ENCODE assay signal across 13 cellular contexts in genomic region chr3:24197809-24198208, GRCh38.
DNase-seq lines count a peak whose midpoint lies in the region; ATAC-seq and TF ChIP-seq lines count a peak whose summit lies in the region.
"Had no signal": no experiment of that assay in that cellular context is flagged by ENCODE, and none has a peak within 500 bp of the region (broad histone marks: within the 10 kb centered on the region; RNA-seq: fewer than 3 reads in every experiment).

No MANE protein-coding gene starts in this region.

- no peak overlapping the region for H4K91ac ChIP-seq in H9 (ENCODE audit: insufficient read length, low read depth, low read length)

- H3K4me1 Mint-ChIP-seq in H9 (peaks cover 0 to 2% of the 10 kb centered on the region in 2 experiments; a peak in 3 of 4 replicates), progenitor cell of endocrine pancreas (ENCODE audit: low read depth) (peaks cover 4% of the 10 kb centered on the region)

- no peak overlapping the region for H3K56ac ChIP-seq in H9 (ENCODE audit: insufficient read length, low read depth, low read length)

- TF ChIP-seq CTCF in H9 (conservative IDR thresholded peaks at IDR 0.05) (peak; percentile 58), foreskin keratinocyte (conservative IDR thresholded peaks at IDR 0.05) (peak; percentile 2), progenitor cell of endocrine pancreas (IDR thresholded peaks at IDR 0.05; ENCODE audit: unreplicated experiment) (peak; percentile 12)

- H2BK20ac ChIP-seq in H9 (ENCODE audit: low read depth, low read length, poor library complexity, severe bottlenecking): no peak overlapping the region

- H3K36me3 Mint-ChIP-seq in H9 (ENCODE audit: insufficient read depth in 1 of 3, low read depth in 3 of 3) (peaks cover 0 to 11% (median 0%) of the 10 kb centered on the region in 3 experiments; a peak in 2 of 7 replicates), progenitor cell of endocrine pancreas (ENCODE audit: insufficient read depth) (peaks cover 2% of the 10 kb centered on the region)
- H3K36me3 Mint-ChIP-seq: CD8-positive, alpha-beta T cell had no signal

- no peaks in the 10 kb centered on the region for H3K79me1 ChIP-seq in H9 (ENCODE audit: insufficient read depth, low read depth, low read length, poor library complexity, severe bottlenecking)

- H3K23me2 ChIP-seq in H9 (ENCODE audit: insufficient read length, low read depth, low read length, poor library complexity, severe bottlenecking): no peaks in the 10 kb centered on the region

- H2AFZ ChIP-seq in H9 (ENCODE audit: low read length): no peak overlapping the region
- H2AFZ ChIP-seq: GM23248 had no signal

- H3K9me3 ChIP-seq in H9 (ENCODE audit: control insufficient read depth, low read depth, low read length): no peaks in the 10 kb centered on the region

- no peaks in the 10 kb centered on the region for H4K20me1 ChIP-seq in H9 (ENCODE audit: control insufficient read depth, insufficient read depth, insufficient read length)

- H3K23ac ChIP-seq in H9 (ENCODE audit: insufficient read length, low read depth, low read length): no peak overlapping the region

- H3K27me3 Mint-ChIP-seq in H9 (ENCODE audit: low read depth) (no peaks in the 10 kb centered on the region), progenitor cell of endocrine pancreas (no peaks in the 10 kb centered on the region)

- H2BK5ac ChIP-seq in H9 (ENCODE audit: insufficient read length, low read length): no peak overlapping the region

- H2BK120ac ChIP-seq in H9 (ENCODE audit: low read depth, low read length, poor library complexity, severe bottlenecking): no peak overlapping the region

- no peak overlapping the region for H4K5ac ChIP-seq in H9 (ENCODE audit: insufficient read length, low read depth, low read length)

- H3K4me3 Mint-ChIP-seq in H9: no peak overlapping the region
- H3K4me3 Mint-ChIP-seq in progenitor cell of endocrine pancreas (ENCODE audit: low read depth): no peak overlapping the region
- H3K4me3 Mint-ChIP-seq: CD8-positive, alpha-beta T cell had no signal

- no peak; the same call in 2 of the 3 replicates for ATAC-seq in SK-N-SH treated with all-trans-retinoic acid at 6 μM for 48 hours
- ATAC-seq in foreskin keratinocyte: no peak
- ATAC-seq in HG02571 (IDR thresholded peaks at IDR 0.05; ENCODE audit: unreplicated experiment): no peak
- ATAC-seq: CD8-positive, alpha-beta T cell had no signal

- no peaks in the 10 kb centered on the region for H3K27me3 ChIP-seq in H9 (ENCODE audit: insufficient read depth, low read length)
- no peaks in the 10 kb centered on the region for H3K27me3 ChIP-seq in foreskin keratinocyte

- H3K4me1 ChIP-seq in H9 (ENCODE audit: insufficient read depth, low read length) (no peaks in the 10 kb centered on the region), foreskin keratinocyte (no peaks in the 10 kb centered on the region)

- H3K9ac ChIP-seq in H9 (ENCODE audit: extremely low read depth, insufficient read length, low read length): no peak overlapping the region
- H3K9ac ChIP-seq: GM23248 had no signal

- no peak overlapping the region for H3K4me2 ChIP-seq in H9 (ENCODE audit: insufficient read depth, insufficient read length, low read length)

- H3K27ac ChIP-seq in H9 (ENCODE audit: insufficient read length, low read depth, low read length): no peak overlapping the region
- H3K27ac ChIP-seq in foreskin keratinocyte: no peak overlapping the region
- H3K27ac ChIP-seq: GM23248 had no signal

- peak; percentile 67 for DNase-seq in H9
- no peak for DNase-seq in foreskin keratinocyte
- DNase-seq in progenitor cell of endocrine pancreas (ENCODE audit: low spot score, unreplicated experiment): no peak
- no peak for DNase-seq in activated CD8-positive, alpha-beta memory T cell treated with anti-CD3 and anti-CD28 coated beads, Interleukin-2, amount 50 U/mL, for 48 hours
- no peak for DNase-seq in erythroblast (lab: John Stamatoyannopoulos, UW)
- DNase-seq: CD8-positive, alpha-beta T cell; GM23248; NCI-H1436; NCI-H2029 treated with DMSO at 0.1 percent for 48 hours; NCI-H526; Right ventricle myocardium superior had no signal

- H4K8ac ChIP-seq in H9 (replicated peaks; ENCODE audit: insufficient read length, low read depth, low read length): no peak overlapping the region

- no peak overlapping the region for H3T11ph ChIP-seq in H9 (ENCODE audit: low read length)

- TF ChIP-seq POLR2A in erythroblast (IDR thresholded peaks at IDR 0.05; ENCODE audit: low read length): no peak

- H2BK15ac ChIP-seq in H9 (ENCODE audit: low read depth, low read length): no peak overlapping the region

- no peak overlapping the region for H3K18ac ChIP-seq in H9 (ENCODE audit: insufficient read length, low read depth, low read length)

- no peak overlapping the region for H3K27ac Mint-ChIP-seq in H9
- H3K27ac Mint-ChIP-seq in progenitor cell of endocrine pancreas: no peak overlapping the region
- H3K27ac Mint-ChIP-seq: CD8-positive, alpha-beta T cell had no signal

- no peak overlapping the region for H2BK12ac ChIP-seq in H9 (ENCODE audit: insufficient read length, low read depth, low read length)

- H3K4ac ChIP-seq in H9 (ENCODE audit: low read depth, low read length): no peak overlapping the region

- H3K14ac ChIP-seq in H9 (ENCODE audit: insufficient read depth, low read length): no peak overlapping the region

- H3K79me2 ChIP-seq in H9 (ENCODE audit: insufficient read depth, low read length): no peaks in the 10 kb centered on the region

- WGBS in H9 (ENCODE audit: extremely low coverage, insufficient read length, low lambda C conversion rate): no CpG with 5 or more reads among the region's 5 CpGs

- H2AK5ac ChIP-seq in H9 (ENCODE audit: insufficient read length, low read length): no peak overlapping the region

- H3K9me3 Mint-ChIP-seq in H9 (peaks cover 8 to 9% of the 10 kb centered on the region in 2 experiments; a peak in 4 of 5 replicates), progenitor cell of endocrine pancreas (ENCODE audit: low read depth) (no peaks in the 10 kb centered on the region)
- H3K9me3 Mint-ChIP-seq: CD8-positive, alpha-beta T cell had no signal

TF ChIP-seq in SK-N-SH treated with all-trans-retinoic acid at 6 μM for 48 hours, 23 proteins besides CTCF, POLR2A, EP300 and RAD21:
- TF ChIP-seq TOX (CRISPR knock-in tag; IDR thresholded peaks at IDR 0.05; ENCODE audit: borderline replicate concordance): no peak
- no peak for TF ChIP-seq PPARA (CRISPR knock-in tag; IDR thresholded peaks at IDR 0.05; ENCODE audit: borderline replicate concordance)
- TF ChIP-seq TCF4 (CRISPR knock-in tag; IDR thresholded peaks at IDR 0.05; ENCODE audit: borderline replicate concordance): 0 out of 2 replicates have a peak, but pooled peaks have one; percentile 21
- no peak for TF ChIP-seq RARB (CRISPR knock-in tag; IDR thresholded peaks at IDR 0.05)
- TF ChIP-seq ZFP30 (CRISPR knock-in tag; IDR thresholded peaks at IDR 0.05): no peak
TF ChIP-seq in SK-N-SH treated with all-trans-retinoic acid at 6 μM for 48 hours: peak in this region for 1.

Comparison
In these comparisons a context has a peak if more than half of its experiments do, and no peak if none do; other contexts are left out.
1. CTCF ChIP-seq: peak in every context shown above with its lines; median percentile 58 in H9; 12 in progenitor cell of endocrine pancreas; 2 in foreskin keratinocyte.